Comparison of ENCODE assay signal across 7 cellular contexts in the genomic region with DNA sequence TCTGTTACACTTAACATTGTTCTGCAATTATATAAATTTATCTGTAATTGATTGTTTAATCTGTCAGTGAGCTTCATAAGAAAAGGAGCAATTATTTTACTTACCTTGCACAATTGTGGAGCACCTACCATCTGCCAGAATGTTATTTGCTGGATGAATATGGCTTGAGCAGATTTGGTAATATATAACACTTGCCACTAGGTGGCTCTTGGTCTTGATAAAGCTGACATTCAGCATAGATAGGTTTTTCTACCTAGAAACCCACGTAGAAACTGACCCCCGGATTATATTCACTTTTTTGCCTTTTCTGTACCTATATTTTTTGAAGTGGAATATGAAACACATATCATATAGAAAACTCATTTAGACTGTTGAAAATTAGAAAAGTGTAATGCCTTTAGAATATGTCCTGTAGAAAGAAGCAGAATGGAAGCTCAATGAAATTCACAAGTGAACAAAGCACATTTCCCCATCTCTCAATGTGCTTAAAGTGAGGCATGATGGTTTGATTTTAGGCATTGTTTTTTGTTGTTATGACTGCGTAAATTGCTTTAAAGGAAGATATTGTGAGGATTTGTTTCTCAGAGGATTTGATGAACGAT. TPM values are rescaled to one million over a fixed set of nuclear protein-coding genes. Genes with fewer than 3 reads are reported as not detected.
A peak's percentile ranks its signal among the peaks of the same experiment; 100 is the strongest.
DNase-seq lines count a peak whose midpoint lies in the region; TF ChIP-seq lines count a peak whose summit lies in the region.

No MANE protein-coding gene starts in this region.

- peaks cover 27% of the 10 kb centered on the region for H4K20me1 ChIP-seq in MM.1S (ENCODE audit: insufficient read depth, low read length)

- H3K4me1 Mint-ChIP-seq in endodermal cell: peaks cover 25% of the 10 kb centered on the region

- H3K4me3 ChIP-seq in MM.1S (ENCODE audit: low read length) (no peak overlapping the region), SJCRH30 (no peak overlapping the region), endodermal cell (ENCODE audit: low read length) (peak overlapping the region; percentile 11), mesodermal cell (ENCODE audit: extremely low read depth, insufficient read depth, low read length, poor library complexity, severe bottlenecking) (no peak overlapping the region)

- H3K9me3 Mint-ChIP-seq in endodermal cell: no peaks in the 10 kb centered on the region

- H3K9me3 ChIP-seq in MM.1S (replicated peaks; ENCODE audit: insufficient read depth, low read length) (no peaks in the 10 kb centered on the region), SJCRH30 (replicated peaks) (no peaks in the 10 kb centered on the region), endodermal cell (ENCODE audit: control insufficient read depth, low read length) (no peaks in the 10 kb centered on the region), mesodermal cell (ENCODE audit: control insufficient read depth, low read length) (no peaks in the 10 kb centered on the region)

- no peak overlapping the region for H3K9ac ChIP-seq in MM.1S (ENCODE audit: low read length)
- H3K9ac ChIP-seq in endodermal cell (ENCODE audit: extremely low read depth, low read length, poor library complexity, severe bottlenecking): no peak overlapping the region

- H3F3A ChIP-seq in MM.1S (ENCODE audit: insufficient read depth, low read length): no peaks in the 10 kb centered on the region; the same call in 1 of the 2 replicates

- no peaks in the 10 kb centered on the region for H3K27me3 ChIP-seq in MM.1S (replicated peaks; ENCODE audit: insufficient read depth, low read length)
- no peaks in the 10 kb centered on the region for H3K27me3 ChIP-seq in SJCRH30
- H3K27me3 ChIP-seq in endodermal cell (ENCODE audit: control insufficient read depth, insufficient read depth, low read length, poor library complexity, severe bottlenecking): no peaks in the 10 kb centered on the region

- POLR2A ChIA-PET in GM10248 (lab: Yijun Ruan, JAX): no interaction called here

- H3K9me2 ChIP-seq in MM.1S (replicated peaks; ENCODE audit: insufficient read depth, low read length): no peaks in the 10 kb centered on the region

- H3K27me3 Mint-ChIP-seq in endodermal cell (ENCODE audit: insufficient read depth): no peaks in the 10 kb centered on the region

- H3K27ac ChIP-seq in MM.1S (ENCODE audit: low read length): no peak overlapping the region
- H3K27ac ChIP-seq in SJCRH30: no peak overlapping the region
- H3K27ac ChIP-seq in endodermal cell (ENCODE audit: low read depth, low read length): no peak overlapping the region
- H3K27ac ChIP-seq in mesodermal cell (ENCODE audit: low read depth, low read length, severe bottlenecking): peak overlapping the region; percentile 41

- H3K27ac Mint-ChIP-seq in endodermal cell: no peak overlapping the region

- DNase-seq in GM10248 (ENCODE audit: extremely low spot score) (peak; percentile 53), H4 (ENCODE audit: low spot score) (peak; percentile 59), MM.1S (peak; percentile 64), SJCRH30 (peak; percentile 30 to 81), endodermal cell (no peak)
- no peak for DNase-seq in stimulated activated CD4-positive, alpha-beta T cell treated with anti-CD3 and anti-CD28 coated beads, Interleukin-12 subunit alpha, Interleukin-12 subunit beta, amount 100 ng/mL, for 4 hours

- H3K36me3 ChIP-seq in MM.1S (replicated peaks; ENCODE audit: insufficient read depth, low read length) (no peaks in the 10 kb centered on the region), SJCRH30 (peaks cover 8% of the 10 kb centered on the region), endodermal cell (ENCODE audit: control insufficient read depth, insufficient read depth, low read length) (no peaks in the 10 kb centered on the region), mesodermal cell (ENCODE audit: control insufficient read depth, insufficient read depth, low read length) (no peaks in the 10 kb centered on the region)

- no peak overlapping the region for H2AFZ ChIP-seq in MM.1S (ENCODE audit: low read length)

- H3K4me1 ChIP-seq in MM.1S (ENCODE audit: low read length) (no peaks in the 10 kb centered on the region), SJCRH30 (peaks cover 18% of the 10 kb centered on the region), endodermal cell (ENCODE audit: control insufficient read depth, insufficient read depth, low read length) (peaks cover 6% of the 10 kb centered on the region), mesodermal cell (ENCODE audit: control insufficient read depth, insufficient read depth, low read length, poor library complexity, severe bottlenecking) (peaks cover 20% of the 10 kb centered on the region)

- H3K79me2 ChIP-seq in MM.1S (ENCODE audit: low read length): peaks cover 98% of the 10 kb centered on the region

- H3K36me3 Mint-ChIP-seq in endodermal cell (ENCODE audit: low read depth): peaks cover under 1% of the 10 kb centered on the region

- H3K4me3 Mint-ChIP-seq in endodermal cell: no peak overlapping the region

- TF ChIP-seq CTCF in GM10248 (IDR thresholded peaks at IDR 0.05; ENCODE audit: control extremely low read depth, extremely low read depth, low read depth, missing control alignments) (peak; percentile 62), MM.1S (IDR thresholded peaks at IDR 0.05; ENCODE audit: low read length) (peak; percentile 65), endodermal cell (conservative IDR thresholded peaks at IDR 0.05) (peak; percentile 85)

- H3K4me2 ChIP-seq in MM.1S (ENCODE audit: low read depth, low read length): no peak overlapping the region

- CTCF ChIA-PET in GM10248 (lab: Yijun Ruan, JAX): interaction anchor here (0.6 to 8.0 kb wide), 55 partner anchors 9 to 668 kb away, joined by 3 to 108 read pairs (median 4); a partner anchor contains a TSS

- WGBS in endodermal cell (ENCODE audit: insufficient coverage in 1 of 2, insufficient read length in 1 of 2), 2 experiments: 49% methylated on average over 4 of the region's 4 CpGs; no CpG with 5 or more reads in 1 of the 2 experiments
- 67% methylated on average over 1 of the region's 4 CpGs; no CpG with 5 or more reads in 1 of the 2 experiments for WGBS in mesodermal cell (ENCODE audit: insufficient coverage in 2 of 2), 2 experiments

RNA-seq across cellular contexts. Expression of a gene that starts 9.5 kb away (rescaled TPM):
- 43.2 and 64.8 TPM in 2 replicates for total RNA-seq in H4 (2014; rRNA removed; shearing (Covaris generic))
- 90.0 and 115 TPM in 2 replicates for total RNA-seq in SJCRH30 (2014; rRNA removed; shearing (Covaris generic))
- total RNA-seq in endodermal cell: 10 to 100 TPM; 71.1 to 78.0 TPM
- polyA plus RNA-seq in endodermal cell (2013, experiment 1 of 2): 76.5 TPM
- 71.4 TPM for polyA plus RNA-seq in endodermal cell (2013, experiment 2 of 2)
- polyA plus RNA-seq in mesodermal cell (2013, experiment 1 of 2): 48.3 TPM
- polyA plus RNA-seq in mesodermal cell (2013, experiment 2 of 2): 44.4 TPM

Comparison
In these comparisons a context has a peak if more than half of its experiments do, and no peak if none do; other contexts are left out.
1. DNase-seq: peak in GM10248 (single experiment), H4 (single experiment), MM.1S (single experiment) and SJCRH30 (2 of 2); none in endodermal cell (single experiment) and stimulated activated CD4-positive, alpha-beta T cell treated with anti-CD3 and anti-CD28 coated beads, Interleukin-12 subunit alpha, Interleukin-12 subunit beta, amount 100 ng/mL, for 4 hours (single experiment).
2. Peak in every context shown above with its lines, with median percentiles within 50 percentile points of each other: CTCF ChIP-seq.